Comparison of ENCODE assay signal across 16 cellular contexts in genomic region chr3:23657647-23658046, GRCh38.
DNase-seq lines count a peak whose midpoint lies in the region; ATAC-seq and TF ChIP-seq lines count a peak whose summit lies in the region.
"Had no signal": no experiment of that assay in that cellular context is flagged by ENCODE, and none has a peak within 500 bp of the region (broad histone marks: within the 10 kb centered on the region; RNA-seq: fewer than 3 reads in every experiment).

No MANE protein-coding gene starts in this region.

- H3K36me3 Mint-ChIP-seq in stimulated activated naive B cell treated with anti-CD40 and anti-IgM and Interleukin-4, amounts not matched to agents 10 μg/mL and 1 μg/mL and 100 μg/mL, for 72 hours, result peaks cover 8 to 13% of the 10 kb centered on the region in 2 donors
- H3K36me3 Mint-ChIP-seq: CD8-positive, alpha-beta T cell had no signal

- H3K9me3 ChIP-seq in BLaER1 (peaks cover 24% of the 10 kb centered on the region), HEK293 (ENCODE audit: control insufficient read depth, insufficient read depth, low read depth, low read length) (no peaks in the 10 kb centered on the region), SK-N-MC (ENCODE audit: low read depth, low read length) (no peaks in the 10 kb centered on the region)
- H3K9me3 ChIP-seq: BE2C had no signal

- CTCF ChIA-PET in HEK293 (lab: Yijun Ruan, JAX), result no interaction called here

- H3K4me1 ChIP-seq in BLaER1 (peaks cover 72% of the 10 kb centered on the region), HEK293 (ENCODE audit: control insufficient read depth, insufficient read depth, low read length) (no peaks in the 10 kb centered on the region)
- H3K4me1 ChIP-seq: BE2C had no signal

- ATAC-seq in stimulated activated naive B cell treated with anti-CD40 and anti-IgM and Interleukin-4, amounts not matched to agents 10 μg/mL and 1 μg/mL and 100 μg/mL, for 72 hours (replicated peaks), result no peak
- ATAC-seq in GM18867 (IDR thresholded peaks at IDR 0.05; ENCODE audit: unreplicated experiment), result no peak
- ATAC-seq in HG03460 (IDR thresholded peaks at IDR 0.05; ENCODE audit: unreplicated experiment), result no peak
- ATAC-seq in GM19351 (IDR thresholded peaks at IDR 0.05; ENCODE audit: unreplicated experiment), result no peak
- ATAC-seq: CD8-positive, alpha-beta T cell; GM23338; K562 had no signal

- TF ChIP-seq CTCF in HEK293 (tag by site-specific recombination; IDR thresholded peaks at IDR 0.05), result no peak

- no peak for DNase-seq in SK-N-MC (ENCODE audit: low read depth, low spot score)
- DNase-seq in stimulated activated naive B cell treated with anti-CD40 and anti-IgM and Interleukin-4, amounts not matched to agents 10 μg/mL and 1 μg/mL and 100 μg/mL, for 72 hours, result no peak
- DNase-seq: BE2C; Calu3; CD8-positive, alpha-beta T cell; DMS53; HCEC 1CT; HFFc6; IMR-90 had no signal

- no peak overlapping the region for H3K4me3 Mint-ChIP-seq in stimulated activated naive B cell treated with anti-CD40 and anti-IgM and Interleukin-4, amounts not matched to agents 10 μg/mL and 1 μg/mL and 100 μg/mL, for 72 hours
- H3K4me3 Mint-ChIP-seq: CD8-positive, alpha-beta T cell; GM23338; HFFc6 had no signal

- H3K36me3 ChIP-seq in BLaER1 (0 out of 2 replicates have a peak, but pooled peaks cover 5% of the 10 kb centered on the region), HEK293 (ENCODE audit: control insufficient read depth in 2 of 2, insufficient read depth in 1 of 2, low read length in 2 of 2) (no peaks in the 10 kb centered on the region), SK-N-MC (ENCODE audit: insufficient read depth, low read length) (no peaks in the 10 kb centered on the region)
- H3K36me3 ChIP-seq: BE2C had no signal

- H3K9me3 Mint-ChIP-seq in stimulated activated naive B cell treated with anti-CD40 and anti-IgM and Interleukin-4, amounts not matched to agents 10 μg/mL and 1 μg/mL and 100 μg/mL, for 72 hours, result peaks cover 0 to 7% of the 10 kb centered on the region in 2 donors

- H3K4me2 ChIP-seq in BLaER1, result peak overlapping the region; percentile 37
- H3K4me2 ChIP-seq: GM23338 had no signal

- no peaks in the 10 kb centered on the region for H3K27me3 Mint-ChIP-seq in stimulated activated naive B cell treated with anti-CD40 and anti-IgM and Interleukin-4, amounts not matched to agents 10 μg/mL and 1 μg/mL and 100 μg/mL, for 72 hours

- no peak overlapping the region for H3K4me3 ChIP-seq in BLaER1
- no peak overlapping the region for H3K4me3 ChIP-seq in HEK293 (ENCODE audit: low read depth, low read length)
- no peak overlapping the region for H3K4me3 ChIP-seq in SK-N-MC
- H3K4me3 ChIP-seq: GM23338, K562 had no signal

- no peaks in the 10 kb centered on the region for H4K20me1 ChIP-seq in BLaER1

- peak overlapping the region; percentile 89 for H3K27ac ChIP-seq in BLaER1
- H3K27ac ChIP-seq in HEK293 (ENCODE audit: extremely low read depth, low read depth, low read length), result no peak overlapping the region
- 0 out of 2 replicates have a peak overlapping the region, but pooled peaks have one; percentile 9 for H3K27ac ChIP-seq in SK-N-MC

- peaks cover 50 to 81% of the 10 kb centered on the region in 2 donors for H3K4me1 Mint-ChIP-seq in stimulated activated naive B cell treated with anti-CD40 and anti-IgM and Interleukin-4, amounts not matched to agents 10 μg/mL and 1 μg/mL and 100 μg/mL, for 72 hours

- H3K27me3 ChIP-seq in BLaER1, result no peaks in the 10 kb centered on the region
- H3K27me3 ChIP-seq: BE2C had no signal

- no peak overlapping the region for H3K9ac ChIP-seq in BLaER1
- H3K9ac ChIP-seq in SK-N-MC (ENCODE audit: insufficient read length), result no peak overlapping the region

- POLR2A ChIA-PET in HEK293 (lab: Yijun Ruan, JAX), result no interaction called here

- H3K27ac Mint-ChIP-seq in stimulated activated naive B cell treated with anti-CD40 and anti-IgM and Interleukin-4, amounts not matched to agents 10 μg/mL and 1 μg/mL and 100 μg/mL, for 72 hours, result peak overlapping the region; percentile 11
- H3K27ac Mint-ChIP-seq: CD8-positive, alpha-beta T cell; GM23338; HFFc6 had no signal

TF ChIP-seq in HEK293, 187 proteins besides CTCF, POLR2A, EP300 and RAD21:
- TF ChIP-seq ZNF366 (tag by site-specific recombination; conservative IDR thresholded peaks at IDR 0.05) (peak; percentile 95), HOXD13 (CRISPR knock-in tag; IDR thresholded peaks at IDR 0.05; ENCODE audit: borderline replicate concordance) (no peak), ZNF302 (tag by site-specific recombination; IDR thresholded peaks at IDR 0.05; ENCODE audit: low read depth) (no peak), ZNF513 (tag by site-specific recombination; IDR thresholded peaks at IDR 0.05) (no peak), PRDM6 (tag by site-specific recombination; IDR thresholded peaks at IDR 0.05) (no peak)
